ENCODE assay signal across 19 cellular contexts in genomic region chr20:1430004-1430451, GRCh38. TPM values are rescaled to one million over a fixed set of nuclear protein-coding genes. Genes with fewer than 3 reads are reported as not detected.
DNase-seq lines count a peak whose midpoint lies in the region; ATAC-seq and TF ChIP-seq lines count a peak whose summit lies in the region.
"Had no signal": no experiment of that assay in that cellular context is flagged by ENCODE, and none has a peak within 500 bp of the region (broad histone marks: within the 10 kb centered on the region; RNA-seq: fewer than 3 reads in every experiment).

No MANE protein-coding gene starts in this region.

- ATAC-seq in IMR-90 (ENCODE audit: low read depth) = peak; percentile 48
- ATAC-seq: activated CD8-positive, alpha-beta memory T cell treated with anti-CD3 and anti-CD28 coated beads, Interleukin-2, amount 10 ng/mL, durations not matched to agents 7 days and 5 days; HCT116; stimulated activated naive B cell treated with anti-CD40 and anti-IgM and Interleukin-4, amounts not matched to agents 10 μg/mL and 1 μg/mL and 100 μg/mL, for 72 hours had no signal

- no peak overlapping the region for H4K91ac ChIP-seq in IMR-90 (ENCODE audit: insufficient read depth, low read depth, low read length)

- no peak overlapping the region for H2AK5ac ChIP-seq in IMR-90 (ENCODE audit: low read depth, low read length)

- TF ChIP-seq RAD21 in IMR-90 (IDR thresholded peaks at IDR 0.05; ENCODE audit: low read length) = no peak

- H3K4me2 ChIP-seq in IMR-90 (ENCODE audit: low read depth, low read length) = no peak overlapping the region

- CTCF ChIA-PET in AG04450 (lab: Charles Lee) (interaction anchor here (1.0 to 2.7 kb wide), 2 partner anchors 8 to 9 kb away, joined by 3 to 10 read pairs; no protein-coding TSS in a partner anchor), IMR-90 (lab: Yijun Ruan, JAX) (no interaction called here)

- H3K14ac ChIP-seq in IMR-90 (replicated peaks; ENCODE audit: low read depth, low read length) = no peak overlapping the region

- BruUV-seq in IMR-90 (replicated peaks; lab: Mats Ljungman, UMichigan) = no TSS peak

- H2AK9ac ChIP-seq in IMR-90 (replicated peaks; ENCODE audit: low read depth, low read length, poor library complexity) = no peak overlapping the region

- H3K56ac ChIP-seq in IMR-90 (ENCODE audit: extremely low read depth, insufficient read depth, low read length) = no peak overlapping the region

- dilution Hi-C loops in IMR-90 (cut with HindIII; ENCODE audit: low sequenced_read_pairs, unreplicated experiment) = no loop called here

- no peaks in the 10 kb centered on the region for H3K9me3 ChIP-seq in AG04450 (ENCODE audit: control insufficient read depth, insufficient read depth, low read length)
- H3K9me3 ChIP-seq in IMR-90 (ENCODE audit: control insufficient read depth, insufficient read depth, low read length) = no peaks in the 10 kb centered on the region
- H3K9me3 ChIP-seq: ascending aorta, left ventricle myocardium inferior, spleen had no signal

- H2BK15ac ChIP-seq in IMR-90 (ENCODE audit: low read depth, low read length) = no peak overlapping the region

- DNase-seq in AG04450 (ENCODE audit: low read depth, low spot score) (peak; percentile 75), IMR-90 (peak; percentile 90), epithelial cell of esophagus (ENCODE audit: low read depth) (peak; percentile 46), myocyte (ENCODE audit: low read depth) (peak; percentile 31), ACHN (no peak), NCI-H1092 (lab: John Stamatoyannopoulos, UW) (no peak), NCI-H1105 (lab: John Stamatoyannopoulos, UW) (no peak), ecto neural progenitor cell (ENCODE audit: low spot score) (no peak)
- DNase-seq: activated CD4-positive, alpha-beta T cell treated with anti-CD3 and anti-CD28 coated beads for 1 hour; activated CD8-positive, alpha-beta memory T cell treated with anti-CD3 and anti-CD28 coated beads, Interleukin-2, amount 10 ng/mL, durations not matched to agents 7 days and 5 days; activated effector memory CD4-positive, alpha-beta T cell treated with anti-CD3 and anti-CD28 coated beads, Interleukin-2, amount 50 U/mL, for 16 hours; cortex of kidney; left ventricle myocardium inferior; NCI-H2029; NCI-H524 treated with DMSO at 0.1 percent for 48 hours; spleen; stimulated activated naive B cell treated with anti-CD40 and anti-IgM and Interleukin-4, amounts not matched to agents 10 μg/mL and 1 μg/mL and 100 μg/mL, for 72 hours had no signal

- peaks cover 7% of the 10 kb centered on the region for H3K4me1 ChIP-seq in IMR-90 (ENCODE audit: control insufficient read depth, insufficient read depth, low read length)
- H3K4me1 ChIP-seq: ascending aorta, left ventricle myocardium inferior had no signal

- H4K8ac ChIP-seq in IMR-90 (ENCODE audit: low read depth in 2 of 2, low read length in 2 of 2) = no peak overlapping the region

- no peak overlapping the region for H2AFZ ChIP-seq in IMR-90 (replicated peaks; ENCODE audit: low read length, poor library complexity)

- intact Hi-C loops in IMR-90 (cut with micrococcal nuclease) = loop anchor here (5.0 kb wide), 1 partner anchor 33 kb away; no protein-coding TSS in a partner anchor

- no peaks in the 10 kb centered on the region for H3K27me3 ChIP-seq in AG04450 (ENCODE audit: control insufficient read depth, insufficient read depth, low read length)
- H3K27me3 ChIP-seq in IMR-90 (ENCODE audit: control insufficient read depth, insufficient read depth, low read length) = no peaks in the 10 kb centered on the region
- H3K27me3 ChIP-seq: ascending aorta had no signal

- TF ChIP-seq CTCF in AG04450 (IDR thresholded peaks at IDR 0.05; ENCODE audit: low read depth, low read length) = no peak
- TF ChIP-seq CTCF in IMR-90 (conservative IDR thresholded peaks at IDR 0.05; ENCODE audit: low read depth, low read length) = no peak
- TF ChIP-seq CTCF in epithelial cell of esophagus (IDR thresholded peaks at IDR 0.05; ENCODE audit: insufficient read depth, low read depth, low read length, missing control alignments) = no peak

- H2BK20ac ChIP-seq in IMR-90 (ENCODE audit: low read depth, low read length) = no peak overlapping the region

- POLR2A ChIA-PET in AG04450 (lab: Yijun Ruan, JAX) (interaction anchor here (1.2 kb wide), 1 partner anchor 30 kb away, joined by 3 read pairs; no protein-coding TSS in a partner anchor), IMR-90 (lab: Charles Lee; ENCODE audit: unreplicated experiment) (no interaction called here)

- no peak overlapping the region for H3K9ac ChIP-seq in IMR-90 (ENCODE audit: low read depth, low read length)

- no CpG with 5 or more reads among the region's 1 CpG for WGBS in IMR-90 (ENCODE audit: extremely low coverage in 2 of 2, insufficient read length in 1 of 2), 2 experiments

- H3K27ac ChIP-seq in AG04450 (ENCODE audit: low read depth, low read length) = peak overlapping the region; percentile 60
- H3K27ac ChIP-seq in IMR-90 (ENCODE audit: insufficient read depth, low read length) = no peak overlapping the region
- H3K27ac ChIP-seq: ascending aorta, left ventricle myocardium inferior, spleen had no signal

- no peaks in the 10 kb centered on the region for H3K36me3 ChIP-seq in IMR-90 (ENCODE audit: control insufficient read depth, insufficient read depth, low read length)
- H3K36me3 ChIP-seq: left ventricle myocardium inferior, spleen had no signal

- in situ Hi-C loops in IMR-90 (cut with MboI; ENCODE audit: low sequenced_read_pairs) = no loop called here
- in situ Hi-C loops in ACHN (cut with HindIII; ENCODE audit: low pct_ligation_motif_present, low pct_unique_long_range_greater_than_20kb, low sequenced_read_pairs) = loop anchor here (25.0 kb wide), 1 partner anchor 118 kb away; no protein-coding TSS in a partner anchor

- no peaks in the 10 kb centered on the region for H3K79me1 ChIP-seq in IMR-90 (ENCODE audit: low read depth in 1 of 2, low read length in 2 of 2)

- H3K18ac ChIP-seq in IMR-90 (ENCODE audit: low read depth, low read length) = 0 out of 2 replicates have a peak overlapping the region, but pooled peaks have one; percentile 6

- no peak overlapping the region for H2BK120ac ChIP-seq in IMR-90 (ENCODE audit: low read depth, low read length)

- H3K4ac ChIP-seq in IMR-90 (ENCODE audit: low read depth, low read length) = no peak overlapping the region

- no peak overlapping the region for H3K23ac ChIP-seq in IMR-90 (ENCODE audit: low read depth, low read length)

- H3K4me3 ChIP-seq in AG04450 (ENCODE audit: low read depth, low read length) (no peak overlapping the region), IMR-90 (ENCODE audit: insufficient read depth, low read depth, low read length) (no peak overlapping the region), epithelial cell of esophagus (ENCODE audit: low read length) (no peak overlapping the region)
- H3K4me3 ChIP-seq: ascending aorta, left ventricle myocardium inferior, spleen had no signal

- H4K5ac ChIP-seq in IMR-90 (ENCODE audit: low read depth, low read length) = no peak overlapping the region; the same call in 1 of the 2 replicates

- TF ChIP-seq POLR2A in IMR-90 (IDR thresholded peaks at IDR 0.05; ENCODE audit: low read depth, low read length) = no peak

- peaks cover 6% of the 10 kb centered on the region; the same call in 1 of the 2 replicates for H3K9me1 ChIP-seq in IMR-90 (ENCODE audit: insufficient read depth, low read length)

- H2BK5ac ChIP-seq in IMR-90 (ENCODE audit: low read depth, low read length, poor library complexity, severe bottlenecking) = no peak overlapping the region

- no peaks in the 10 kb centered on the region for H4K20me1 ChIP-seq in IMR-90 (ENCODE audit: insufficient read depth, low read length)

TF ChIP-seq in IMR-90, 13 proteins besides CTCF, POLR2A, EP300 and RAD21:
- TF ChIP-seq MAFK (IDR thresholded peaks at IDR 0.05; ENCODE audit: low read depth, low read length) (no peak), SMC3 (IDR thresholded peaks at IDR 0.05; ENCODE audit: low read depth, low read length) (no peak), RFX5 (IDR thresholded peaks at IDR 0.05; ENCODE audit: low read depth, low read length) (no peak), BHLHE40 (IDR thresholded peaks at IDR 0.05; ENCODE audit: low read depth, low read length) (no peak), CEBPB (IDR thresholded peaks at IDR 0.05; ENCODE audit: low read depth, low read length) (peak; percentile 43; the same call in 1 of the 2 replicates), NFE2L2 (IDR thresholded peaks at IDR 0.05; ENCODE audit: low read depth, low read length) (no peak)
- TF ChIP-seq, protein P1, sequence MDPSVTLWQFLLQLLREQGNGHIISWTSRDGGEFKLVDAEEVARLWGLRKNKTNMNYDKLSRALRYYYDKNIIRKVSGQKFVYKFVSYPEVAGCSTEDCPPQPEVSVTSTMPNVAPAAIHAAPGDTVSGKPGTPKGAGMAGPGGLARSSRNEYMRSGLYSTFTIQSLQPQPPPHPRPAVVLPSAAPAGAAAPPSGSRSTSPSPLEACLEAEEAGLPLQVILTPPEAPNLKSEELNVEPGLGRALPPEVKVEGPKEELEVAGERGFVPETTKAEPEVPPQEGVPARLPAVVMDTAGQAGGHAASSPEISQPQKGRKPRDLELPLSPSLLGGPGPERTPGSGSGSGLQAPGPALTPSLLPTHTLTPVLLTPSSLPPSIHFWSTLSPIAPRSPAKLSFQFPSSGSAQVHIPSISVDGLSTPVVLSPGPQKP (IDR thresholded peaks at IDR 0.05; ENCODE audit: borderline replicate concordance, low read depth, low read length) = no peak

RNA-seq across cellular contexts. Expression of gene NSFL1C, which starts 36.6 kb away (rescaled TPM):
- polyA plus RNA-seq in AG04450 (2011; rRNA removed) (23.0 and 23.4 TPM in 2 replicates), IMR-90 (2012; rRNA removed) (28.6 and 33.0 TPM in 2 replicates)
- polyA minus RNA-seq in AG04450 (2011; rRNA and poly(A)+ RNA removed) = 19.3 and 19.5 TPM in 2 replicates
- total RNA-seq in IMR-90 (2012; rRNA removed) (40.3 and 41.1 TPM in 2 replicates), myocyte (49.6 and 67.0 TPM in 2 replicates)
- polyA plus RNA-seq in IMR-90 (2012; cell fraction: cytosol; rRNA removed) = 14.9 and 23.7 TPM in 2 replicates
- 26.2 and 57.4 TPM in 2 replicates for polyA plus RNA-seq in IMR-90 (2012; cell fraction: nucleus; rRNA removed; ENCODE audit: low replicate concordance)
- 102 TPM for polyA plus RNA-seq in myocyte (2012)

RNA-seq across cellular contexts. Expression of gene FKBP1A, which starts 37.2 kb away (rescaled TPM):
- polyA plus RNA-seq in AG04450 (2011; rRNA removed) (579 and 685 TPM in 2 replicates), IMR-90 (2012; rRNA removed) (513 and 528 TPM in 2 replicates)
- 267 and 279 TPM in 2 replicates for polyA minus RNA-seq in AG04450 (2011; rRNA and poly(A)+ RNA removed)
- total RNA-seq in IMR-90 (2012; rRNA removed) (91.9 and 120 TPM in 2 replicates), myocyte (125 and 146 TPM in 2 replicates)
- 250 and 846 TPM in 2 replicates for polyA plus RNA-seq in IMR-90 (2012; cell fraction: cytosol; rRNA removed)
- polyA plus RNA-seq in IMR-90 (2012; cell fraction: nucleus; rRNA removed; ENCODE audit: low replicate concordance) = 45.1 and 159 TPM in 2 replicates
- polyA plus RNA-seq in myocyte (2012) = 415 TPM

Comparison
In these comparisons a context has a peak if more than half of its experiments do, and no peak if none do; other contexts are left out.
1. DNase-seq: peak in AG04450 (single experiment), IMR-90 (single experiment), epithelial cell of esophagus (single experiment) and myocyte (single experiment); none in ACHN (single experiment), NCI-H1092 (single experiment), NCI-H1105 (single experiment) and ecto neural progenitor cell (single experiment).